Comparison of ENCODE assay signal across 33 cellular contexts in the genomic region with DNA sequence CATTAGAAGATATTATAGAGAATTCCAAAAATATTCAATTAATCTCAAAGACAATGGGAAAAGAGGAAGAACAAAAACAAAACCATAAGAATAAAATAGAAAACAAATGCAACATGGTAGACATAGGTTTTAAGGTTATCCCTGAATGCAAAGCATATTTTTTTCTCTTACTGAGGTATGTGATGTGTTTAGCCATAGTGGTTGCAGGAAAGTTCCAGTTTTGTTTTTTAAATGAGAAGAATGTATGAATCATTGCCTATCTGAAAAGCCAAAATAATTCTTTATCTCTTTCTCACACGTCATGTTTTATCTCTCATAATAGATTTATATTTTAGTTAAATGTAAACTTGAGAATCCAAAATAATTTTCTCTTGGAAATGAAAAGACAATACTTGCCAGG.
"Had no signal": no experiment of that assay in that cellular context is flagged by ENCODE, and none has a peak within 500 bp of the region (broad histone marks: within the 10 kb centered on the region; RNA-seq: fewer than 3 reads in every experiment).

No MANE protein-coding gene starts in this region.

- H3K4me3 Mint-ChIP-seq: activated CD4-positive, alpha-beta T cell treated with anti-CD3 and anti-CD28 coated beads, Interleukin-2, amount 10 ng/mL, durations not matched to agents 24 days and 14 days; activated CD8-positive, alpha-beta T cell treated with anti-CD3 and anti-CD28 coated beads for 36 hours; activated naive CD4-positive, alpha-beta T cell treated with anti-CD3 and anti-CD28 coated beads, Interleukin-2, amount 50 U/mL, for 24 hours; activated naive CD8-positive, alpha-beta T cell treated with anti-CD3 and anti-CD28 coated beads, Interleukin-2, amount 10 ng/mL, durations not matched to agents 7 days and 5 days; activated T-cell treated with anti-CD3 and anti-CD28 coated beads, Interleukin-2, amount 50 U/mL, for 24 hours; central memory CD8-positive, alpha-beta T cell had no signal

- H3K27ac ChIP-seq: adrenal gland, cardiac muscle cell, coronary artery, Peyer's patch had no signal

- H3K9me3 ChIP-seq: adrenal gland, Peyer's patch had no signal

- H3K36me3 Mint-ChIP-seq: activated naive CD4-positive, alpha-beta T cell treated with anti-CD3 and anti-CD28 coated beads, Interleukin-2, amount 50 U/mL, for 24 hours; activated naive CD8-positive, alpha-beta T cell treated with anti-CD3 and anti-CD28 coated beads, Interleukin-2, amount 10 ng/mL, durations not matched to agents 7 days and 5 days had no signal

- H3K36me3 ChIP-seq: adrenal gland, cardiac muscle cell, Peyer's patch had no signal

- DNase-seq: activated CD4-positive, alpha-beta T cell treated with anti-CD3 and anti-CD28 coated beads, Interleukin-2, amount 10 ng/mL, durations not matched to agents 24 days and 14 days; activated CD4-positive, alpha-beta T cell treated with anti-CD3 and anti-CD28 coated beads, Interleukin-2, amount 50 U/mL, for 4 hours; activated CD8-positive, alpha-beta T cell treated with anti-CD3 and anti-CD28 coated beads for 36 hours; activated gamma-delta T cell; activated naive CD4-positive, alpha-beta T cell treated with Interleukin-2 at 50 U/mL for 16 hours; activated naive CD8-positive, alpha-beta T cell treated with anti-CD3 and anti-CD28 coated beads, Interleukin-2, amount 10 ng/mL, durations not matched to agents 7 days and 5 days; activated T-cell treated with anti-CD3 and anti-CD28 coated beads, Interleukin-2, amount 50 U/mL, for 24 hours; adrenal gland; anterior cingulate cortex; MM.1S; MV-4-11; NCI-H1092; NCI-H1436 treated with DMSO at 0.1 percent for 48 hours; NCI-H187; NCI-H2029 treated with DMSO at 0.1 percent for 48 hours; NCI-H2171 treated with DMSO at 0.1 percent for 48 hours; NCI-H2227 treated with DMSO at 0.1 percent for 48 hours; NCI-H446 treated with DMSO at 0.1 percent for 48 hours; NCI-H524; NCI-H69; NCI-H82; Peyer's patch; RPMI8226; SHP77 treated with DMSO at 0.1 percent for 48 hours; SW 1271; T-helper 1 cell; T1000 had no signal

- H3K27me3 ChIP-seq: adrenal gland, cardiac muscle cell, Peyer's patch had no signal

- H3K4me1 ChIP-seq: adrenal gland, Peyer's patch had no signal

- H3K27ac Mint-ChIP-seq: activated CD4-positive, alpha-beta T cell treated with anti-CD3 and anti-CD28 coated beads, Interleukin-2, amount 10 ng/mL, durations not matched to agents 24 days and 14 days; activated CD8-positive, alpha-beta T cell treated with anti-CD3 and anti-CD28 coated beads for 36 hours; activated naive CD4-positive, alpha-beta T cell treated with anti-CD3 and anti-CD28 coated beads, Interleukin-2, amount 50 U/mL, for 24 hours; activated naive CD8-positive, alpha-beta T cell treated with anti-CD3 and anti-CD28 coated beads, Interleukin-2, amount 10 ng/mL, durations not matched to agents 7 days and 5 days; activated T-cell treated with anti-CD3 and anti-CD28 coated beads, Interleukin-2, amount 50 U/mL, for 24 hours; activated T-helper 2 cell treated with anti-CD3 and anti-CD28 coated beads, Interferon-gamma antibody, Interleukin-2, Interleukin-4, amounts not matched to agents 10 μg/mL and 5 μg/mL and 100 μg/mL, durations not matched to agents 14 hours and 24 hours and 36 hours had no signal

- H3K4me3 ChIP-seq: adrenal gland, cardiac muscle cell, coronary artery, Peyer's patch had no signal

- H3K27me3 Mint-ChIP-seq: activated CD4-positive, alpha-beta T cell treated with anti-CD3 and anti-CD28 coated beads, Interleukin-2, amount 10 ng/mL, durations not matched to agents 24 days and 14 days; activated CD8-positive, alpha-beta T cell treated with anti-CD3 and anti-CD28 coated beads for 36 hours; activated naive CD4-positive, alpha-beta T cell treated with anti-CD3 and anti-CD28 coated beads, Interleukin-2, amount 50 U/mL, for 24 hours; activated naive CD8-positive, alpha-beta T cell treated with anti-CD3 and anti-CD28 coated beads, Interleukin-2, amount 10 ng/mL, durations not matched to agents 7 days and 5 days; activated T-cell treated with anti-CD3 and anti-CD28 coated beads, Interleukin-2, amount 50 U/mL, for 24 hours; central memory CD8-positive, alpha-beta T cell had no signal

- H3K4me1 Mint-ChIP-seq: activated CD4-positive, alpha-beta T cell treated with anti-CD3 and anti-CD28 coated beads, Interleukin-2, amount 10 ng/mL, durations not matched to agents 24 days and 14 days; activated naive CD4-positive, alpha-beta T cell treated with anti-CD3 and anti-CD28 coated beads, Interleukin-2, amount 50 U/mL, for 24 hours; activated naive CD8-positive, alpha-beta T cell treated with anti-CD3 and anti-CD28 coated beads, Interleukin-2, amount 10 ng/mL, durations not matched to agents 7 days and 5 days; central memory CD8-positive, alpha-beta T cell had no signal

- ATAC-seq: activated CD8-positive, alpha-beta T cell treated with anti-CD3 and anti-CD28 coated beads for 36 hours; SK-N-SH treated with all-trans-retinoic acid at 6 μM for 48 hours had no signal
